In genomic region chr6:112058243-112058642, GRCh38 we compare ENCODE assay signal across 11 cellular contexts. TPM values are rescaled to one million over a fixed set of nuclear protein-coding genes. Genes with fewer than 3 reads are reported as not detected.
"Had no signal": no experiment of that assay in that cellular context is flagged by ENCODE, and none has a peak within 500 bp of the region (broad histone marks: within the 10 kb centered on the region; RNA-seq: fewer than 3 reads in every experiment).

No MANE protein-coding gene starts in this region.

- H3K4me1 ChIP-seq: HAP-1 had no signal

- DNase-seq: GM23248, GOT3, H7, HFFc6 had no signal

- H3K9ac ChIP-seq: GM23248 had no signal

- H2AFZ ChIP-seq: GM23248 had no signal

- ATAC-seq: HCT116, K562 had no signal

- H3K9me3 ChIP-seq: HAP-1 had no signal

- H3K36me3 ChIP-seq: HAP-1 had no signal

- H3K27ac ChIP-seq: GM23248, HL-60 had no signal

- H3K4me3 ChIP-seq: GM23248, HAP-1, K562 had no signal

RNA-seq across cellular contexts. Expression of gene CCN6, which starts 4.3 kb away (rescaled TPM):
- total RNA-seq: GM23248, H4, H7, HFFc6, HT1080, IMR-90 had no signal
- polyA plus RNA-seq: IMR-90 had no signal
